Comparison of ENCODE assay signal across 10 cellular contexts in genomic region chr15:77004189-77004588, GRCh38. TPM values are rescaled to one million over a fixed set of nuclear protein-coding genes. Genes with fewer than 3 reads are reported as not detected.
A peak's percentile ranks its signal among the peaks of the same experiment; 100 is the strongest.
DNase-seq lines count a peak whose midpoint lies in the region; ATAC-seq and TF ChIP-seq lines count a peak whose summit lies in the region.
"Had no signal": no experiment of that assay in that cellular context is flagged by ENCODE, and none has a peak within 500 bp of the region (broad histone marks: within the 10 kb centered on the region; RNA-seq: fewer than 3 reads in every experiment).

No MANE protein-coding gene starts in this region.

- peak overlapping the region; percentile 2 for H3K4me3 Mint-ChIP-seq in CD4-positive, alpha-beta T cell
- H3K4me3 Mint-ChIP-seq in naive thymus-derived CD4-positive, alpha-beta T cell = peak overlapping the region in 9 of 10 donors; percentile 31 to 85 (median 75)

- H3K9me3 Mint-ChIP-seq in CD4-positive, alpha-beta T cell = no peaks in the 10 kb centered on the region
- H3K9me3 Mint-ChIP-seq in naive thymus-derived CD4-positive, alpha-beta T cell = peaks cover 0 to 3% (median 0%) of the 10 kb centered on the region in 11 donors

- H3K4me1 Mint-ChIP-seq in CD4-positive, alpha-beta T cell (ENCODE audit: low read depth) = peaks cover 80% of the 10 kb centered on the region
- peaks cover 63 to 88% (median 78%) of the 10 kb centered on the region in 7 donors for H3K4me1 Mint-ChIP-seq in naive thymus-derived CD4-positive, alpha-beta T cell

- H3K36me3 Mint-ChIP-seq in CD4-positive, alpha-beta T cell (ENCODE audit: low read depth) = peaks cover 60% of the 10 kb centered on the region
- peaks cover 4 to 39% (median 8%) of the 10 kb centered on the region in 5 donors for H3K36me3 Mint-ChIP-seq in naive thymus-derived CD4-positive, alpha-beta T cell

- POLR2A ChIA-PET in CD4-positive, alpha-beta T cell (lab: Charles Lee) = interaction anchor here (1.1 to 4.5 kb wide), 3 partner anchors 9 kb away, joined by 7 to 34 read pairs (median 12); partner anchors contain the start of gene PSTPIP1
- POLR2A ChIA-PET in naive thymus-derived CD4-positive, alpha-beta T cell (lab: Charles Lee) = interaction anchor here (0.6 to 3.2 kb wide), 3 partner anchors 8 to 29 kb away, joined by 3 to 33 read pairs (median 7); partner anchors contain the start of gene PSTPIP1

- no peak for TF ChIP-seq CTCF in CD4-positive, alpha-beta T cell (IDR thresholded peaks at IDR 0.05)
- no peak for TF ChIP-seq CTCF in NB4 (IDR thresholded peaks at IDR 0.05; ENCODE audit: low read depth, low read length)

- H3K4me1 ChIP-seq in naive thymus-derived CD4-positive, alpha-beta T cell (ENCODE audit: control insufficient read depth in 2 of 2, insufficient read depth in 2 of 2, low read length in 2 of 2) = peaks cover 35 to 73% of the 10 kb centered on the region in 2 donors

- peak overlapping the region; percentile 91 for H3K27ac Mint-ChIP-seq in CD4-positive, alpha-beta T cell
- peak overlapping the region; percentile 78 to 94 (median 87) for H3K27ac Mint-ChIP-seq in naive thymus-derived CD4-positive, alpha-beta T cell

- no peaks in the 10 kb centered on the region for H3K9me3 ChIP-seq in CD4-positive, alpha-beta T cell (ENCODE audit: control insufficient read depth, low read length)
- H3K9me3 ChIP-seq in naive thymus-derived CD4-positive, alpha-beta T cell (ENCODE audit: control insufficient read depth in 2 of 3, low read length in 3 of 3) = no peaks in the 10 kb centered on the region

- TF ChIP-seq POLR2A in NB4 (IDR thresholded peaks at IDR 0.05; ENCODE audit: extremely low read depth, insufficient read length) = no peak

- peak overlapping the region; percentile 66 for H3K27ac ChIP-seq in CD4-positive, alpha-beta T cell (ENCODE audit: low read depth, low read length)
- peak overlapping the region; percentile 51 for H3K27ac ChIP-seq in naive thymus-derived CD4-positive, alpha-beta T cell (ENCODE audit: low read depth, low read length)

- intact Hi-C loops in CD4-positive, alpha-beta T cell (cut with DNase I, micrococcal nuclease) = no loop called here
- intact Hi-C loops in naive thymus-derived CD4-positive, alpha-beta T cell (cut with micrococcal nuclease) = no loop called here

- no peak for ATAC-seq in CD4-positive, alpha-beta T cell (ENCODE audit: poor library complexity)
- peak; percentile 52 for ATAC-seq in naive thymus-derived CD4-positive, alpha-beta T cell
- no peak for ATAC-seq in GM21786 (IDR thresholded peaks at IDR 0.05; ENCODE audit: unreplicated experiment)
- ATAC-seq in HG03139 (IDR thresholded peaks at IDR 0.05; ENCODE audit: unreplicated experiment) = no peak
- ATAC-seq in GM19324 (IDR thresholded peaks at IDR 0.05; ENCODE audit: low FRiP score, unreplicated experiment) = no peak

- H3K27me3 ChIP-seq in CD4-positive, alpha-beta T cell (ENCODE audit: control insufficient read depth, insufficient read depth, low read length) = no peaks in the 10 kb centered on the region
- no peaks in the 10 kb centered on the region for H3K27me3 ChIP-seq in naive thymus-derived CD4-positive, alpha-beta T cell (ENCODE audit: control insufficient read depth in 2 of 2, insufficient read depth in 2 of 2, low read length in 2 of 2)

- no peaks in the 10 kb centered on the region for H3K27me3 Mint-ChIP-seq in CD4-positive, alpha-beta T cell
- H3K27me3 Mint-ChIP-seq in naive thymus-derived CD4-positive, alpha-beta T cell = no peaks in the 10 kb centered on the region

- no peak for DNase-seq in CD4-positive, alpha-beta T cell
- DNase-seq in NB4 (ENCODE audit: low read depth) = peak; percentile 91
- DNase-seq in dermis blood vessel endothelial cell = peak; percentile 45
- DNase-seq in naive thymus-derived CD4-positive, alpha-beta T cell = no peak
- DNase-seq in LoVo (ENCODE audit: low spot score) = no peak
- DNase-seq: NCI-H446 treated with DMSO at 0.1 percent for 48 hours had no signal

- peaks cover 0 to 18% (median 3%) of the 10 kb centered on the region in 3 experiments for H3K36me3 ChIP-seq in naive thymus-derived CD4-positive, alpha-beta T cell (ENCODE audit: control insufficient read depth in 2 of 3, insufficient read depth in 3 of 3, low read length in 3 of 3)

- H3K4me3 ChIP-seq in NB4 (ENCODE audit: low read depth, low read length) = no peak overlapping the region
- H3K4me3 ChIP-seq in naive thymus-derived CD4-positive, alpha-beta T cell (ENCODE audit: low read length) = peak overlapping the region; percentile 28
- H3K4me3 ChIP-seq: smooth muscle cell had no signal

- CTCF ChIA-PET in CD4-positive, alpha-beta T cell (lab: Charles Lee) = interaction anchor here (1.8 kb wide), 1 partner anchor 31 kb away, joined by 6 read pairs; no protein-coding TSS in a partner anchor
- CTCF ChIA-PET in naive thymus-derived CD4-positive, alpha-beta T cell (lab: Charles Lee) = interaction anchor here (0.7 kb wide), 1 partner anchor 96 kb away, joined by 3 read pairs; no protein-coding TSS in a partner anchor

RNA-seq across cellular contexts. Expression of gene PSTPIP1, which starts 9.3 kb away (rescaled TPM):
- total RNA-seq in CD4-positive, alpha-beta T cell = 10 to 100 TPM; 79.4 to 82.7 TPM
- 0.23 and 0.51 TPM in 2 replicates for total RNA-seq in dermis blood vessel endothelial cell
- 100 to 1,000 TPM; 101 to 182 (median 146) TPM for total RNA-seq in naive thymus-derived CD4-positive, alpha-beta T cell
- polyA plus RNA-seq in naive thymus-derived CD4-positive, alpha-beta T cell = 10 to 100 TPM; 29.1 to 38.2 TPM
- total RNA-seq: smooth muscle cell had no signal

Comparison
In these comparisons a context has a peak if more than half of its experiments do, and no peak if none do; other contexts are left out.
1. DNase-seq: peak in NB4 (single experiment) and dermis blood vessel endothelial cell (single experiment); none in CD4-positive, alpha-beta T cell (0 of 10), naive thymus-derived CD4-positive, alpha-beta T cell (0 of 9) and LoVo (single experiment).
2. RNA of gene PSTPIP1, which starts 9.3 kb away (total RNA-seq): 101 to 182 TPM in naive thymus-derived CD4-positive, alpha-beta T cell and 79.4 to 82.7 TPM in CD4-positive, alpha-beta T cell; 0.23 to 0.51 TPM in dermis blood vessel endothelial cell; every median in the first group is over 10 times any median in the second.